ENCODE assay signal across 8 cellular contexts in genomic region chr20:47677314-47678129, GRCh38.
DNase-seq lines count a peak whose midpoint lies in the region; ATAC-seq and TF ChIP-seq lines count a peak whose summit lies in the region.

No MANE protein-coding gene starts in this region.

- H3K36me3 ChIP-seq in Karpas-422 (ENCODE audit: insufficient read depth, low read length) = no peaks in the 10 kb centered on the region

- no peaks in the 10 kb centered on the region for H3K9me2 ChIP-seq in Karpas-422 (replicated peaks; ENCODE audit: insufficient read depth, low read length)

- H3K36me3 Mint-ChIP-seq in activated naive CD4-positive, alpha-beta T cell treated with anti-CD3 and anti-CD28 coated beads, Interleukin-2, amount 50 U/mL, for 72 hours = no peaks in the 10 kb centered on the region
- H3K36me3 Mint-ChIP-seq in immature natural killer cell = no peaks in the 10 kb centered on the region

- DNase-seq in Daoy (ENCODE audit: low read depth) (peak; percentile 71), Karpas-422 (peak; percentile 86), immature natural killer cell (peak in 2 of 3 donors; percentile 13 to 14), GF-D8 (lab: John Stamatoyannopoulos, UW) (no peak)
- peak; percentile 57 to 72 for DNase-seq in activated naive CD4-positive, alpha-beta T cell treated with anti-CD3 and anti-CD28 coated beads, Interleukin-2, amount 50 U/mL, for 72 hours (ENCODE audit: low spot score in 2 of 2)
- DNase-seq in stimulated activated CD4-positive, alpha-beta T cell treated with anti-CD3 and anti-CD28 coated beads, Interleukin-2, amount 100 ng/mL, for 48 hours = peak; percentile 55 to 71

- H3K4me2 ChIP-seq in Karpas-422 (ENCODE audit: low read depth, low read length, poor library complexity, severe bottlenecking) = no peak overlapping the region

- H3K4me1 Mint-ChIP-seq in immature natural killer cell = peaks cover 0 to 3% of the 10 kb centered on the region in 2 donors

- H3K4me1 ChIP-seq in Karpas-422 (ENCODE audit: low read length) = no peaks in the 10 kb centered on the region

- H3K9ac ChIP-seq in Karpas-422 (ENCODE audit: low read length) = no peak overlapping the region

- no peaks in the 10 kb centered on the region; the same call in 1 of the 2 replicates for H4K20me1 ChIP-seq in Karpas-422 (ENCODE audit: insufficient read depth, low read depth, low read length)

- no peaks in the 10 kb centered on the region for H3K9me3 Mint-ChIP-seq in activated naive CD4-positive, alpha-beta T cell treated with anti-CD3 and anti-CD28 coated beads, Interleukin-2, amount 50 U/mL, for 72 hours
- H3K9me3 Mint-ChIP-seq in immature natural killer cell = no peaks in the 10 kb centered on the region

- peaks cover 0 to 3% (median 0%) of the 10 kb centered on the region in 3 donors for H3K27me3 Mint-ChIP-seq in immature natural killer cell (ENCODE audit: low read depth in 3 of 3)

- no peaks in the 10 kb centered on the region for H3K79me2 ChIP-seq in Karpas-422 (ENCODE audit: low read length)

- ATAC-seq in SK-N-SH treated with all-trans-retinoic acid at 6 μM for 48 hours = peak; percentile 78
- ATAC-seq in activated naive CD4-positive, alpha-beta T cell treated with anti-CD3 and anti-CD28 coated beads, Interleukin-2, amount 50 U/mL, for 72 hours = peak; percentile 61 to 79
- no peak for ATAC-seq in GM21367 (IDR thresholded peaks at IDR 0.05; ENCODE audit: unreplicated experiment)

- H3K9me3 ChIP-seq in Karpas-422 (ENCODE audit: low read length) = no peaks in the 10 kb centered on the region

- H3K27me3 ChIP-seq in Karpas-422 (ENCODE audit: low read length) = no peaks in the 10 kb centered on the region

- H2AFZ ChIP-seq in Karpas-422 (ENCODE audit: low read length) = no peak overlapping the region

- H3K27ac Mint-ChIP-seq in activated naive CD4-positive, alpha-beta T cell treated with anti-CD3 and anti-CD28 coated beads, Interleukin-2, amount 50 U/mL, for 72 hours = no peak overlapping the region
- H3K27ac Mint-ChIP-seq in immature natural killer cell = no peak overlapping the region

- no peak overlapping the region for H3K4me3 ChIP-seq in Karpas-422 (ENCODE audit: low read length)

- no peak overlapping the region for H3K4me3 Mint-ChIP-seq in immature natural killer cell

- no peak overlapping the region for H3K27ac ChIP-seq in Karpas-422 (ENCODE audit: low read length)

TF ChIP-seq in SK-N-SH treated with all-trans-retinoic acid at 6 μM for 48 hours, 23 proteins besides CTCF, POLR2A, EP300 and RAD21:
- TF ChIP-seq GLIS3 (CRISPR knock-in tag; IDR thresholded peaks at IDR 0.05) (no peak), POU6F1 (CRISPR knock-in tag; IDR thresholded peaks at IDR 0.05; ENCODE audit: borderline replicate concordance, low read depth) (no peak), TSHZ2 (CRISPR knock-in tag; IDR thresholded peaks at IDR 0.05) (no peak), ZFP3 (CRISPR knock-in tag; IDR thresholded peaks at IDR 0.05) (no peak), TOX (CRISPR knock-in tag; IDR thresholded peaks at IDR 0.05; ENCODE audit: borderline replicate concordance) (no peak)
TF ChIP-seq in SK-N-SH treated with all-trans-retinoic acid at 6 μM for 48 hours: peak in this region for 0.
